ENCODE assay signal across 8 cellular contexts in genomic region chr6:167047554-167047953, GRCh38. TPM values are rescaled to one million over a fixed set of nuclear protein-coding genes. Genes with fewer than 3 reads are reported as not detected.
DNase-seq lines count a peak whose midpoint lies in the region; ATAC-seq and TF ChIP-seq lines count a peak whose summit lies in the region.

No MANE protein-coding gene starts in this region.

- H2AFZ ChIP-seq in mammary epithelial cell (ENCODE audit: low read depth, low read length), result no peak overlapping the region

- no peaks in the 10 kb centered on the region for H3K79me2 ChIP-seq in mammary epithelial cell (ENCODE audit: insufficient read depth, low read length)

- H3K4me1 ChIP-seq in mammary epithelial cell (ENCODE audit: insufficient read depth, low read length), result no peaks in the 10 kb centered on the region

- no peaks in the 10 kb centered on the region for H3K9me3 ChIP-seq in mammary epithelial cell (replicated peaks; ENCODE audit: insufficient read depth, low read length)

- H4K20me1 ChIP-seq in mammary epithelial cell (ENCODE audit: insufficient read depth, low read length), result no peaks in the 10 kb centered on the region

- in situ Hi-C loops in mammary epithelial cell (cut with MboI; ENCODE audit: low sequenced_read_pairs in 2 of 2), result no loop called here

- WGBS in mammary epithelial cell (ENCODE audit: low coverage, missing lambda C conversion rate), result 99% methylated on average over 10 of the region's 10 CpGs

- no peaks in the 10 kb centered on the region for H3K36me3 ChIP-seq in mammary epithelial cell (ENCODE audit: insufficient read depth, low read length)

- dilution Hi-C loops in mammary epithelial cell (cut with HindIII; ENCODE audit: low sequenced_read_pairs), result no loop called here

- peak; percentile 44 for DNase-seq in GM19240 (ENCODE audit: insufficient read length, low spot score)
- peak; percentile 26 for DNase-seq in T-helper 9 cell
- peak; percentile 70 for DNase-seq in medulla oblongata (ENCODE audit: extremely low spot score)
- no peak for DNase-seq in NCI-H526 treated with DMSO at 0.1 percent for 48 hours (lab: John Stamatoyannopoulos, UW)
- DNase-seq in left lobe of liver (ENCODE audit: low spot score), result no peak
- no peak for DNase-seq in mammary epithelial cell
- DNase-seq in NCI-H345 treated with DMSO at 0.1 percent for 48 hours (lab: John Stamatoyannopoulos, UW; ENCODE audit: unreplicated experiment), result no peak

- TF ChIP-seq CTCF in mammary epithelial cell (conservative IDR thresholded peaks at IDR 0.05 in 1 of 2, IDR thresholded peaks at IDR 0.05 in 1 of 2; ENCODE audit: extremely low read depth in 1 of 2, insufficient read depth in 1 of 2, low read depth in 1 of 2, low read length in 2 of 2), result no peak

- BruUV-seq in mammary epithelial cell (replicated peaks; lab: Mats Ljungman, UMichigan), result no TSS peak

- no peak overlapping the region for H3K9ac ChIP-seq in mammary epithelial cell (ENCODE audit: insufficient read depth, low read length)

- no peak overlapping the region for H3K4me3 ChIP-seq in mammary epithelial cell (replicated peaks in 1 of 3; ENCODE audit: insufficient read depth in 1 of 3, low read depth in 2 of 3, low read length in 3 of 3)

- intact Hi-C loops in mammary epithelial cell (cut with micrococcal nuclease), result no loop called here

- no peaks in the 10 kb centered on the region for H3K27me3 ChIP-seq in mammary epithelial cell (ENCODE audit: insufficient read depth, low read length)

- CTCF ChIA-PET in mammary epithelial cell (lab: Charles Lee; ENCODE audit: low non-redundant PET), result no interaction called here

- no peak overlapping the region for H3K4me2 ChIP-seq in mammary epithelial cell (ENCODE audit: insufficient read depth, low read depth, low read length)

- ATAC-seq in HG03060 (IDR thresholded peaks at IDR 0.05; ENCODE audit: low read depth, unreplicated experiment) (peak; percentile 74), left lobe of liver (no peak)

- H3K27ac ChIP-seq in mammary epithelial cell (ENCODE audit: insufficient read depth, low read depth, low read length), result no peak overlapping the region

RNA-seq across cellular contexts. Expression of gene CEP43, which starts 48.4 kb away (rescaled TPM):
- total RNA-seq in left lobe of liver, result 17.7 TPM
- total RNA-seq in mammary epithelial cell, result 10 to 100 TPM; 16.3 to 17.3 TPM
- 7.0 TPM for polyA plus RNA-seq in mammary epithelial cell
- polyA minus RNA-seq in mammary epithelial cell, result 18.5 TPM

Comparison
In these comparisons a context has a peak if more than half of its experiments do, and no peak if none do; other contexts are left out.
1. DNase-seq: peak in GM19240 (single experiment), T-helper 9 cell (single experiment) and medulla oblongata (single experiment); none in NCI-H526 treated with DMSO at 0.1 percent for 48 hours (single experiment), left lobe of liver (single experiment), mammary epithelial cell (single experiment) and NCI-H345 treated with DMSO at 0.1 percent for 48 hours (single experiment).